8 cellular contexts compared by ENCODE assay signal in the genomic region with DNA sequence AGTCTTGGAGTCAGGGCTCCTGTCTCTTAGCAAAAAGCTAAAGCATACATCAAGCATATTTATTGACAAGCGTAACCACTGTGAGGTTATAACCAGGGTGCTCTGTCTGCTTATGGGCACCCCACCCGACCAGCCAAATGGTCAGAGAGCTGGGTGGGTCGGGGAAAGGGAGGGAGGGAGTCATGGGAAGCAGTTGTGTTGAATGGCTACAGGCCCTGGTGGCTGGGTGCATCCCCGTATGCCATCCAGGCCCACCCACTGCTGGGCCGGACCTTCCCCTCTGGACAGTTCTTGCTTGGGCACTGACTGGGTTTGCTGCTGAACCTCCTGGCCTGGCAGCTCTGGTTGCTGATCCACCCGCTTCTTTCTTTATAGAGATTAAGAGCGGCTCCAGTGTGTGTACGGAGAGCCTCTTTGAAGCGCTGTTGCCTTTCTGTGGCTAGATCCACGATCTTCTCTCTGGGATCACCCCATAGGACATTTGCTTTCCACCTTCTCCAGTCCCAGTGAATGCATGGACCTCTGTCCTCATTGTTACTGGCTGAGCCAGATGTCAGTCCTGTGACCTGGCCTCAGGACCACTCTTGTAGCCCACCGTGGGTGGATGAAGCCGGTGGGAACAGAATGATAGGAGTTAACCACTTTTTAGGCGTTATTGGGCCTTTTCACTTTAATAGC. TPM values are rescaled to one million over a fixed set of nuclear protein-coding genes. Genes with fewer than 3 reads are reported as not detected.
DNase-seq lines count a peak whose midpoint lies in the region; ATAC-seq and TF ChIP-seq lines count a peak whose summit lies in the region.

No MANE protein-coding gene starts in this region.

- H3K79me2 ChIP-seq in smooth muscle cell (ENCODE audit: low read depth) (peaks cover 65% of the 10 kb centered on the region), GM23338 (replicated peaks; ENCODE audit: insufficient read depth) (peaks cover 3% of the 10 kb centered on the region; the same call in 1 of the 2 replicates)

- H3K9me3 ChIP-seq in right cardiac atrium (ENCODE audit: control insufficient read depth, low read length) (no peaks in the 10 kb centered on the region), smooth muscle cell (replicated peaks; ENCODE audit: low read depth) (no peaks in the 10 kb centered on the region)

- no peak overlapping the region for H3K4me3 Mint-ChIP-seq in activated CD8-positive, alpha-beta T cell treated with anti-CD3 and anti-CD28 coated beads, Interleukin-2, amount 10 ng/mL, durations not matched to agents 7 days and 5 days
- no peak overlapping the region for H3K4me3 Mint-ChIP-seq in GM23338

- H3K4me3 ChIP-seq in right cardiac atrium (ENCODE audit: low read length) (no peak overlapping the region), smooth muscle cell (no peak overlapping the region), GM23338 (no peak overlapping the region)

- no peaks in the 10 kb centered on the region for H3K36me3 ChIP-seq in smooth muscle cell (ENCODE audit: low read depth)
- H3K36me3 ChIP-seq in GM23338 (ENCODE audit: insufficient read depth), result no peaks in the 10 kb centered on the region

- H3K9me3 Mint-ChIP-seq in activated CD8-positive, alpha-beta T cell treated with anti-CD3 and anti-CD28 coated beads, Interleukin-2, amount 10 ng/mL, durations not matched to agents 7 days and 5 days (ENCODE audit: insufficient read depth), result no peaks in the 10 kb centered on the region
- H3K9me3 Mint-ChIP-seq in GM23338, result no peaks in the 10 kb centered on the region

- H4K20me1 ChIP-seq in smooth muscle cell (ENCODE audit: low read depth), result no peaks in the 10 kb centered on the region
- no peaks in the 10 kb centered on the region; the same call in 1 of the 2 replicates for H4K20me1 ChIP-seq in GM23338 (replicated peaks; ENCODE audit: insufficient read depth)

- peak overlapping the region; percentile 25 for H3K27ac Mint-ChIP-seq in activated CD8-positive, alpha-beta T cell treated with anti-CD3 and anti-CD28 coated beads, Interleukin-2, amount 10 ng/mL, durations not matched to agents 7 days and 5 days
- H3K27ac Mint-ChIP-seq in GM23338, result no peak overlapping the region

- CTCF ChIA-PET in HEK293T (lab: Yijun Ruan, JAX), result interaction anchor here (0.6 to 1.4 kb wide), 3 partner anchors 9 to 1913 kb away, joined by 3 read pairs; no protein-coding TSS in a partner anchor
- CTCF ChIA-PET in activated CD8-positive, alpha-beta T cell treated with anti-CD3 and anti-CD28 coated beads, Interleukin-2, amount 10 ng/mL, durations not matched to agents 7 days and 5 days (lab: Charles Lee), result interaction anchor here (0.9 to 2.1 kb wide), 4 partner anchors 9 to 39 kb away, joined by 3 to 5 read pairs (median 4); no protein-coding TSS in a partner anchor

- TF ChIP-seq CTCF in smooth muscle cell (IDR thresholded peaks at IDR 0.05; ENCODE audit: borderline replicate concordance, insufficient read depth, poor library complexity, severe bottlenecking) (no peak), GM23338 (conservative IDR thresholded peaks at IDR 0.05; ENCODE audit: low read depth in 2 of 2) (no peak)

- H3F3A ChIP-seq in smooth muscle cell (ENCODE audit: low read depth) (peaks cover 49% of the 10 kb centered on the region), GM23338 (replicated peaks; ENCODE audit: low read depth) (no peaks in the 10 kb centered on the region)

- H3K27me3 Mint-ChIP-seq in activated CD8-positive, alpha-beta T cell treated with anti-CD3 and anti-CD28 coated beads, Interleukin-2, amount 10 ng/mL, durations not matched to agents 7 days and 5 days (ENCODE audit: low read depth), result no peaks in the 10 kb centered on the region
- no peaks in the 10 kb centered on the region for H3K27me3 Mint-ChIP-seq in GM23338 (ENCODE audit: insufficient read depth, low read depth, poor library complexity)

- POLR2A ChIA-PET in HEK293T (lab: Yijun Ruan, JAX), result interaction anchor here (0.8 to 1.3 kb wide), 2 partner anchors 14 to 24 kb away, joined by 3 read pairs; no protein-coding TSS in a partner anchor
- POLR2A ChIA-PET in activated CD8-positive, alpha-beta T cell treated with anti-CD3 and anti-CD28 coated beads, Interleukin-2, amount 10 ng/mL, durations not matched to agents 7 days and 5 days (lab: Charles Lee), result interaction anchor here (1.6 to 4.8 kb wide), 2 partner anchors 10 kb away, joined by 4 to 28 read pairs; no protein-coding TSS in a partner anchor

- intact Hi-C loops in right cardiac atrium (cut with DNase I), result loop anchor here in 1 of 4 donors (10.0 kb wide), 1 partner anchor 60 kb away; a partner anchor contains a TSS

- H3K27me3 ChIP-seq in right cardiac atrium (ENCODE audit: control insufficient read depth, insufficient read depth), result no peaks in the 10 kb centered on the region
- H3K27me3 ChIP-seq in smooth muscle cell (ENCODE audit: low read depth), result no peaks in the 10 kb centered on the region
- no peaks in the 10 kb centered on the region for H3K27me3 ChIP-seq in GM23338 (ENCODE audit: insufficient read depth)

- H3K4me1 ChIP-seq in right cardiac atrium (ENCODE audit: control insufficient read depth, insufficient read depth, low read length) (peaks cover 28% of the 10 kb centered on the region), smooth muscle cell (ENCODE audit: low read depth) (peaks cover 32% of the 10 kb centered on the region), GM23338 (ENCODE audit: insufficient read depth) (0 out of 2 replicates have a peak, but pooled peaks cover 9% of the 10 kb centered on the region)

- peaks cover 21% of the 10 kb centered on the region for H3K36me3 Mint-ChIP-seq in activated CD8-positive, alpha-beta T cell treated with anti-CD3 and anti-CD28 coated beads, Interleukin-2, amount 10 ng/mL, durations not matched to agents 7 days and 5 days (ENCODE audit: low read depth)
- H3K36me3 Mint-ChIP-seq in GM23338 (ENCODE audit: low read depth), result no peaks in the 10 kb centered on the region

- DNase-seq in HEK293T (ENCODE audit: extremely low spot score) (no peak), right cardiac atrium (no peak), smooth muscle cell (lab: John Stamatoyannopoulos, UW; ENCODE audit: unreplicated experiment) (no peak), GM23338 (ENCODE audit: low spot score) (no peak), foreskin melanocyte (no peak), NCI-H82 treated with DMSO at 0.1 percent for 48 hours (lab: John Stamatoyannopoulos, UW; ENCODE audit: unreplicated experiment) (no peak)
- no peak for DNase-seq in activated CD8-positive, alpha-beta T cell treated with anti-CD3 and anti-CD28 coated beads, Interleukin-2, amount 10 ng/mL, durations not matched to agents 7 days and 5 days
- no peak for DNase-seq in activated effector memory CD4-positive, alpha-beta T cell treated with anti-CD3 and anti-CD28 coated beads, Interleukin-2, amount 50 U/mL, for 16 hours

- ATAC-seq in activated CD8-positive, alpha-beta T cell treated with anti-CD3 and anti-CD28 coated beads, Interleukin-2, amount 10 ng/mL, durations not matched to agents 7 days and 5 days, result no peak
- ATAC-seq in right cardiac atrium, result peak in 1 of 2 donors; percentile 0
- ATAC-seq in GM23338, result no peak

- peak overlapping the region; percentile 60 for H3K9ac ChIP-seq in smooth muscle cell (ENCODE audit: low read depth)

- peaks cover 67% of the 10 kb centered on the region for H3K4me1 Mint-ChIP-seq in activated CD8-positive, alpha-beta T cell treated with anti-CD3 and anti-CD28 coated beads, Interleukin-2, amount 10 ng/mL, durations not matched to agents 7 days and 5 days (ENCODE audit: low read depth)
- peaks cover 19% of the 10 kb centered on the region for H3K4me1 Mint-ChIP-seq in GM23338

- peak overlapping the region; percentile 95 for H3K27ac ChIP-seq in right cardiac atrium (ENCODE audit: low read length)
- peak overlapping the region; percentile 95 for H3K27ac ChIP-seq in smooth muscle cell (ENCODE audit: low read depth)
- no peak overlapping the region for H3K27ac ChIP-seq in GM23338 (ENCODE audit: low read depth)

- no peaks in the 10 kb centered on the region for H3K9me2 ChIP-seq in GM23338 (ENCODE audit: insufficient read depth)

- H3K4me2 ChIP-seq in smooth muscle cell (peak overlapping the region; percentile 71), GM23338 (no peak overlapping the region)

- WGBS in right cardiac atrium, result 65% methylated on average over 13 of the region's 13 CpGs
- 62% methylated on average over 13 of the region's 13 CpGs for WGBS in smooth muscle cell (ENCODE audit: low lambda C conversion rate)

- H2AFZ ChIP-seq in smooth muscle cell (ENCODE audit: low read depth), result no peak overlapping the region
- H2AFZ ChIP-seq in GM23338, result no peak overlapping the region

TF ChIP-seq in HEK293T, 16 proteins besides CTCF, POLR2A, EP300 and RAD21:
- TF ChIP-seq, protein P1, sequence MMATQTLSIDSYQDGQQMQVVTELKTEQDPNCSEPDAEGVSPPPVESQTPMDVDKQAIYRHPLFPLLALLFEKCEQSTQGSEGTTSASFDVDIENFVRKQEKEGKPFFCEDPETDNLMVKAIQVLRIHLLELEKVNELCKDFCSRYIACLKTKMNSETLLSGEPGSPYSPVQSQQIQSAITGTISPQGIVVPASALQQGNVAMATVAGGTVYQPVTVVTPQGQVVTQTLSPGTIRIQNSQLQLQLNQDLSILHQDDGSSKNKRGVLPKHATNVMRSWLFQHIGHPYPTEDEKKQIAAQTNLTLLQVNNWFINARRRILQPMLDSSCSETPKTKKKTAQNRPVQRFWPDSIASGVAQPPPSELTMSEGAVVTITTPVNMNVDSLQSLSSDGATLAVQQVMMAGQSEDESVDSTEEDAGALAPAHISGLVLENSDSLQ (IDR thresholded peaks at IDR 0.05), result peak; percentile 90
- TF ChIP-seq TARDBP (IDR thresholded peaks at IDR 0.05) (no peak), HDGF (IDR thresholded peaks at IDR 0.05; ENCODE audit: borderline replicate concordance) (no peak)

TF ChIP-seq in GM23338, 12 proteins besides CTCF, POLR2A, EP300 and RAD21 (continues in another document):
- TF ChIP-seq JUNB (IDR thresholded peaks at IDR 0.05; ENCODE audit: unreplicated experiment), result no peak
- no peak for TF ChIP-seq ZNF331 (CRISPR knock-in tag; IDR thresholded peaks at IDR 0.05; ENCODE audit: low read depth)
- TF ChIP-seq STAT1 (IDR thresholded peaks at IDR 0.05; ENCODE audit: unreplicated experiment), result no peak

RNA-seq across cellular contexts. Expression of a gene that starts 59.6 kb away (rescaled TPM):
- total RNA-seq in activated CD8-positive, alpha-beta T cell treated with anti-CD3 and anti-CD28 coated beads, Interleukin-2, amount 10 ng/mL, durations not matched to agents 7 days and 5 days, result 10 to 100 TPM; 26.8 to 27.1 TPM
- total RNA-seq in right cardiac atrium, result 10 to 100 TPM; 29.2 to 40.5 (median 30.5) TPM
- polyA plus RNA-seq in right cardiac atrium, result 9.9 TPM
- total RNA-seq in smooth muscle cell, result 21.9 and 25.9 TPM in 2 replicates
- 20.2 and 27.7 TPM in 2 replicates for polyA plus RNA-seq in smooth muscle cell
- 9.0 and 11.6 TPM in 2 replicates for total RNA-seq in GM23338 (2014; rRNA removed; shearing (Covaris generic))
- polyA plus RNA-seq in GM23338 (2016; fragmentation: Nextera tagmentation; extraction: Ambion mirVana), result 3.4 and 4.9 TPM in 2 replicates
